Comparison of ENCODE assay signal across 27 cellular contexts in the genomic region with DNA sequence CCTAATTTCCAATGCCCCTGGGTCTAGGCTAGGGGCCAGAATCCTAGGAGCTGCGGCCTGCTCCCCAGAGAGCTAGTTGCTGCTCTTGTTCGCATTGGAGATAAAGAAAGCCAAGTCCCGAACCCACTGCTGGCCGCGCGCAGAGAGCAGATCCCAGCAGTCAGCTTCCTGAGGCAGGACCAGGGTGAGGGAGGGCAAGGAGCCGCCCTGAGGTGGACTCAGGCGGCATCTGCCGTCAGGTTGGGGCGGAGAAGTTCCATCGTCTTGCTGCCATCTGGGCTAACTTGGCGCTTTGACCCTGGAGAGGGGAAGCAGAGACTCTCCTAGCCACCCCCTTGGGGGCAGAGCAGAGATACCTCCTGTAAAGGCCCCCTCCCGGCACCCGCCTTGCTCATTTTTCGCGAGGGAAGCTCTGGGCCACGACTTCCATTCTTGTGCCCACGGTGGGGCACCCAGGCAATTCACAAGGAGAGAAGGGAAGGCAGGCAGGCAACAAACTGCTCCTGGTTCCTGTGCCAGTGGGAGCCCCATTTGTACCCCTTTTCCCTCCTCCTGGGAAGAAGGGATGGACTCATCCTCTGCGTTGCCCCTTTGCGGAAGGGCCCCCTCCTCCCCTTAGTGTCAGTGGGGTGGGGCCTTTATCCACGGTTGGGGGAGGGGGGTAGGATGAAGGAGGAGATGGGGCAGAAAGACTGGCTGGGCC. TPM values are rescaled to one million over a fixed set of nuclear protein-coding genes. Genes with fewer than 3 reads are reported as not detected.
A peak's percentile ranks its signal among the peaks of the same experiment; 100 is the strongest.
DNase-seq lines count a peak whose midpoint lies in the region; ATAC-seq and TF ChIP-seq lines count a peak whose summit lies in the region.
"Had no signal": no experiment of that assay in that cellular context is flagged by ENCODE, and none has a peak within 500 bp of the region (broad histone marks: within the 10 kb centered on the region; RNA-seq: fewer than 3 reads in every experiment).

No MANE protein-coding gene starts in this region.

- no peak overlapping the region for H3K14ac ChIP-seq in neuronal stem cell (ENCODE audit: low read length)

- DNase-seq in G401 (ENCODE audit: low spot score) (peak; percentile 83), neuronal stem cell (ENCODE audit: low spot score) (no peak)
- DNase-seq in activated naive CD4-positive, alpha-beta T cell treated with anti-CD3 and anti-CD28 coated beads, Interleukin-2, amount 50 U/mL, for 72 hours (ENCODE audit: low spot score in 2 of 2): no peak
- DNase-seq in stimulated activated naive B cell treated with anti-CD40 and anti-IgM and Interleukin-4, amounts not matched to agents 10 μg/mL and 1 μg/mL and 100 μg/mL, for 72 hours: no peak
- DNase-seq: activated CD4-positive, alpha-beta T cell treated with anti-CD3 and anti-CD28 coated beads, Interleukin-2, amount 10 ng/mL, durations not matched to agents 7 days and 5 days; DND-41; HFFc6; MM.1S; NCI-H1417 treated with DMSO at 0.1 percent for 48 hours; NCI-H2107; occipital lobe; SK-N-SH; upper lobe of right lung had no signal

- H3K9me3 Mint-ChIP-seq in brain: peaks cover 0 to 8% (median 0%) of the 10 kb centered on the region in 5 experiments
- H3K9me3 Mint-ChIP-seq in activated naive CD4-positive, alpha-beta T cell treated with anti-CD3 and anti-CD28 coated beads, Interleukin-2, amount 50 U/mL, for 72 hours: peaks cover 11 to 13% of the 10 kb centered on the region in 2 donors
- peaks cover 6 to 8% of the 10 kb centered on the region in 2 donors for H3K9me3 Mint-ChIP-seq in stimulated activated naive B cell treated with anti-CD40 and anti-IgM and Interleukin-4, amounts not matched to agents 10 μg/mL and 1 μg/mL and 100 μg/mL, for 72 hours

- no peak overlapping the region for H3K27ac ChIP-seq in neuronal stem cell (replicated peaks; ENCODE audit: low read length)
- H3K27ac ChIP-seq: ascending aorta, upper lobe of right lung, VCaP had no signal

- H3K4me3 ChIP-seq in iPS-15b (ENCODE audit: low read depth, low read length) (peak overlapping the region; percentile 37), neuronal stem cell (ENCODE audit: low read length in 2 of 2) (no peak overlapping the region)
- H3K4me3 ChIP-seq: ascending aorta, skin epidermis, upper lobe of right lung had no signal

- WGBS in neuronal stem cell (ENCODE audit: extremely low coverage in 2 of 2, insufficient read length in 2 of 2, insufficient replicate concordance in 1 of 2), 2 donors: no CpG with 5 or more reads among the region's 21 CpGs

- H2BK15ac ChIP-seq in neuronal stem cell (ENCODE audit: low read length): no peak overlapping the region

- H2AK5ac ChIP-seq in neuronal stem cell (ENCODE audit: low read depth, low read length): peak overlapping the region; percentile 12

- TF ChIP-seq CTCF in brain (conservative IDR thresholded peaks at IDR 0.05): no peak

- H3K27ac Mint-ChIP-seq in brain: peak overlapping the region in 4 of 5 experiments; percentile 79 to 100 (median 98)
- H3K27ac Mint-ChIP-seq in activated naive CD4-positive, alpha-beta T cell treated with anti-CD3 and anti-CD28 coated beads, Interleukin-2, amount 50 U/mL, for 72 hours: no peak overlapping the region
- no peak overlapping the region for H3K27ac Mint-ChIP-seq in stimulated activated naive B cell treated with anti-CD40 and anti-IgM and Interleukin-4, amounts not matched to agents 10 μg/mL and 1 μg/mL and 100 μg/mL, for 72 hours
- H3K27ac Mint-ChIP-seq: activated CD4-positive, alpha-beta T cell treated with anti-CD3 and anti-CD28 coated beads, Interleukin-2, amount 10 ng/mL, durations not matched to agents 7 days and 5 days; activated naive CD4-positive, alpha-beta T cell treated with anti-CD3 and anti-CD28 coated beads, Interleukin-2, amount 50 U/mL, for 24 hours; activated T-helper 1 cell treated with anti-CD3 and anti-CD28 coated beads, Interleukin-12 subunit alpha, Interleukin-12 subunit beta, Interleukin-2, Interleukin-4 antibody, amounts not matched to agents 30 ng/mL and 10 ng/mL and 1 ng/mL, durations not matched to agents 14 hours and 24 hours and 36 hours; HFFc6; T-helper 2 cell treated with Interferon-gamma antibody and Interleukin-4, amounts not matched to agents 5 μg/mL and 100 μg/mL, for 36 hours had no signal

- in situ Hi-C loops in G401 (cut with HindIII; ENCODE audit: low sequenced_read_pairs): no loop called here

- H2BK5ac ChIP-seq in neuronal stem cell (ENCODE audit: low read length): no peak overlapping the region

- H4K91ac ChIP-seq in neuronal stem cell (ENCODE audit: low read depth, low read length, poor library complexity): no peak overlapping the region

- ATAC-seq in HG03442 (IDR thresholded peaks at IDR 0.05; ENCODE audit: unreplicated experiment): no peak
- ATAC-seq in GM21390 (IDR thresholded peaks at IDR 0.05; ENCODE audit: unreplicated experiment): no peak
- ATAC-seq in activated naive CD4-positive, alpha-beta T cell treated with anti-CD3 and anti-CD28 coated beads, Interleukin-2, amount 50 U/mL, for 72 hours: no peak
- no peak for ATAC-seq in stimulated activated naive B cell treated with anti-CD40 and anti-IgM and Interleukin-4, amounts not matched to agents 10 μg/mL and 1 μg/mL and 100 μg/mL, for 72 hours (replicated peaks)
- ATAC-seq: upper lobe of right lung had no signal

- no peaks in the 10 kb centered on the region for H3K9me3 ChIP-seq in iPS-15b (ENCODE audit: control insufficient read depth, insufficient read depth, low read length)
- H3K9me3 ChIP-seq in neuronal stem cell (replicated peaks in 1 of 2; ENCODE audit: control insufficient read depth in 2 of 2, insufficient read depth in 1 of 2, low read depth in 1 of 2, low read length in 2 of 2): no peaks in the 10 kb centered on the region
- H3K9me3 ChIP-seq: ascending aorta, SK-N-SH, upper lobe of right lung had no signal

- no peak overlapping the region for H3K4me2 ChIP-seq in neuronal stem cell (ENCODE audit: insufficient read depth, low read length, poor library complexity, severe bottlenecking)
- H3K4me2 ChIP-seq: SK-N-SH had no signal

- H3K9ac ChIP-seq in iPS-15b (ENCODE audit: low read depth, low read length) (no peak overlapping the region), neuronal stem cell (ENCODE audit: low read depth, low read length, poor library complexity) (no peak overlapping the region)
- H3K9ac ChIP-seq: SK-N-SH had no signal

- H3K4me3 Mint-ChIP-seq in brain: peak overlapping the region in 4 of 5 experiments; percentile 79 to 98 (median 90)
- no peak overlapping the region for H3K4me3 Mint-ChIP-seq in stimulated activated naive B cell treated with anti-CD40 and anti-IgM and Interleukin-4, amounts not matched to agents 10 μg/mL and 1 μg/mL and 100 μg/mL, for 72 hours
- H3K4me3 Mint-ChIP-seq: activated CD4-positive, alpha-beta T cell treated with anti-CD3 and anti-CD28 coated beads, Interleukin-2, amount 10 ng/mL, durations not matched to agents 7 days and 5 days; activated naive CD4-positive, alpha-beta T cell treated with anti-CD3 and anti-CD28 coated beads, Interleukin-2, amount 50 U/mL, for 24 hours; activated T-helper 1 cell treated with anti-CD3 and anti-CD28 coated beads, Interleukin-12 subunit alpha, Interleukin-12 subunit beta, Interleukin-2, Interleukin-4 antibody, amounts not matched to agents 30 ng/mL and 10 ng/mL and 1 ng/mL, durations not matched to agents 14 hours and 24 hours and 36 hours; HFFc6; T-helper 2 cell treated with Interferon-gamma antibody and Interleukin-4, amounts not matched to agents 5 μg/mL and 100 μg/mL, for 36 hours had no signal

- no peak overlapping the region for H3K4ac ChIP-seq in neuronal stem cell (ENCODE audit: low read length)

- H2BK12ac ChIP-seq in neuronal stem cell (ENCODE audit: low read length): no peak overlapping the region

- no peak overlapping the region for H2AFZ ChIP-seq in neuronal stem cell (ENCODE audit: low read length)

- H3K27me3 Mint-ChIP-seq in brain: peaks cover 98% of the 10 kb centered on the region
- peaks cover 70 to 90% of the 10 kb centered on the region in 2 donors for H3K27me3 Mint-ChIP-seq in stimulated activated naive B cell treated with anti-CD40 and anti-IgM and Interleukin-4, amounts not matched to agents 10 μg/mL and 1 μg/mL and 100 μg/mL, for 72 hours

- peaks cover 51% of the 10 kb centered on the region for H3K4me1 Mint-ChIP-seq in brain
- peaks cover 6 to 19% of the 10 kb centered on the region in 2 donors for H3K4me1 Mint-ChIP-seq in stimulated activated naive B cell treated with anti-CD40 and anti-IgM and Interleukin-4, amounts not matched to agents 10 μg/mL and 1 μg/mL and 100 μg/mL, for 72 hours

- H2BK120ac ChIP-seq in neuronal stem cell (ENCODE audit: low read depth, low read length): no peak overlapping the region

- peaks cover 11% of the 10 kb centered on the region for H3K79me1 ChIP-seq in neuronal stem cell (ENCODE audit: low read depth, low read length)

- no peaks in the 10 kb centered on the region for H3K36me3 ChIP-seq in iPS-15b (ENCODE audit: control insufficient read depth, insufficient read depth, low read length)
- no peaks in the 10 kb centered on the region for H3K36me3 ChIP-seq in neuronal stem cell (replicated peaks in 1 of 2; ENCODE audit: control insufficient read depth in 2 of 2, insufficient read depth in 2 of 2, low read length in 2 of 2)
- H3K36me3 ChIP-seq: ascending aorta, upper lobe of right lung had no signal

- H3K27me3 ChIP-seq in iPS-15b (ENCODE audit: control insufficient read depth, insufficient read depth, low read length) (peaks cover 95% of the 10 kb centered on the region), neuronal stem cell (ENCODE audit: control insufficient read depth in 3 of 3, insufficient read depth in 3 of 3, low read depth in 1 of 3, low read length in 3 of 3) (peaks cover 17 to 68% (median 61%) of the 10 kb centered on the region in 3 experiments)

- H3K4me1 ChIP-seq in iPS-15b (ENCODE audit: control insufficient read depth, insufficient read depth, low read length) (peaks cover 33% of the 10 kb centered on the region), neuronal stem cell (ENCODE audit: control insufficient read depth in 2 of 2, insufficient read depth in 1 of 2, low read depth in 1 of 2, low read length in 2 of 2) (peaks cover 8 to 21% of the 10 kb centered on the region in 2 donors)

- no peak overlapping the region for H4K8ac ChIP-seq in neuronal stem cell (ENCODE audit: low read depth, low read length)

- no peak overlapping the region for H3K18ac ChIP-seq in neuronal stem cell (ENCODE audit: low read length)

- no peak overlapping the region for H3K23ac ChIP-seq in neuronal stem cell (ENCODE audit: low read depth, low read length, poor library complexity)

- H3K36me3 Mint-ChIP-seq in brain: peaks cover under 1% of the 10 kb centered on the region
- H3K36me3 Mint-ChIP-seq in activated naive CD4-positive, alpha-beta T cell treated with anti-CD3 and anti-CD28 coated beads, Interleukin-2, amount 50 U/mL, for 72 hours: peaks cover 31 to 63% of the 10 kb centered on the region in 2 donors
- peaks cover 10 to 17% of the 10 kb centered on the region in 2 donors for H3K36me3 Mint-ChIP-seq in stimulated activated naive B cell treated with anti-CD40 and anti-IgM and Interleukin-4, amounts not matched to agents 10 μg/mL and 1 μg/mL and 100 μg/mL, for 72 hours

RNA-seq across cellular contexts. Expression of a gene that starts 0.6 kb away (rescaled TPM):
- total RNA-seq in G401 (2014; rRNA removed; shearing (Covaris generic)): not detected in 2 replicates
- polyA plus RNA-seq in brain (ENCODE audit: insufficient read depth, low read depth, low replicate concordance): 0.49 TPM
- polyA plus RNA-seq in neuronal stem cell (2013, experiment 1 of 2): 0.67 TPM
- 0.78 TPM for polyA plus RNA-seq in neuronal stem cell (2013, experiment 2 of 2)
- total RNA-seq in activated naive CD4-positive, alpha-beta T cell treated with anti-CD3 and anti-CD28 coated beads, Interleukin-2, amount 50 U/mL, for 72 hours: not detected
- total RNA-seq: activated CD4-positive, alpha-beta T cell treated with anti-CD3 and anti-CD28 coated beads, Interleukin-2, amount 10 ng/mL, durations not matched to agents 7 days and 5 days; activated T-helper 1 cell treated with anti-CD3 and anti-CD28 coated beads, Interleukin-12 subunit alpha, Interleukin-12 subunit beta, Interleukin-2, Interleukin-4 antibody, amounts not matched to agents 30 ng/mL and 10 ng/mL and 1 ng/mL, durations not matched to agents 14 hours and 24 hours and 36 hours; ascending aorta; fibroblast of lung; lung microvascular endothelial cell; NCI-H460; renal cortical epithelial cell; upper lobe of right lung had no signal
- polyA plus RNA-seq: fibroblast of lung had no signal

RNA-seq across cellular contexts. Expression of a gene that starts 3.5 kb away (rescaled TPM):
- not detected in 2 replicates for total RNA-seq in G401 (2014; rRNA removed; shearing (Covaris generic))
- 13.4 TPM for polyA plus RNA-seq in brain (ENCODE audit: insufficient read depth, low read depth, low replicate concordance)
- polyA plus RNA-seq in neuronal stem cell (2013, experiment 1 of 2): 24.9 TPM
- 27.0 TPM for polyA plus RNA-seq in neuronal stem cell (2013, experiment 2 of 2)
- total RNA-seq in activated naive CD4-positive, alpha-beta T cell treated with anti-CD3 and anti-CD28 coated beads, Interleukin-2, amount 50 U/mL, for 72 hours: not detected
- total RNA-seq: activated CD4-positive, alpha-beta T cell treated with anti-CD3 and anti-CD28 coated beads, Interleukin-2, amount 10 ng/mL, durations not matched to agents 7 days and 5 days; activated T-helper 1 cell treated with anti-CD3 and anti-CD28 coated beads, Interleukin-12 subunit alpha, Interleukin-12 subunit beta, Interleukin-2, Interleukin-4 antibody, amounts not matched to agents 30 ng/mL and 10 ng/mL and 1 ng/mL, durations not matched to agents 14 hours and 24 hours and 36 hours; fibroblast of lung; lung microvascular endothelial cell; NCI-H460; renal cortical epithelial cell; upper lobe of right lung had no signal

Comparison
In these comparisons a context has a peak if more than half of its experiments do, and no peak if none do; other contexts are left out.
1. H3K27ac Mint-ChIP-seq: peak in brain (4 of 5); none in activated naive CD4-positive, alpha-beta T cell treated with anti-CD3 and anti-CD28 coated beads, Interleukin-2, amount 50 U/mL, for 72 hours (0 of 2) and stimulated activated naive B cell treated with anti-CD40 and anti-IgM and Interleukin-4, amounts not matched to agents 10 μg/mL and 1 μg/mL and 100 μg/mL, for 72 hours (single experiment).
2. H3K4me3 Mint-ChIP-seq: peak in brain (4 of 5); none in stimulated activated naive B cell treated with anti-CD40 and anti-IgM and Interleukin-4, amounts not matched to agents 10 μg/mL and 1 μg/mL and 100 μg/mL, for 72 hours (0 of 2).